In genomic region chr22:32354360-32355351, GRCh38 we compare ENCODE assay signal across 13 cellular contexts. TPM values are rescaled to one million over a fixed set of nuclear protein-coding genes. Genes with fewer than 3 reads are reported as not detected.
A peak's percentile ranks its signal among the peaks of the same experiment; 100 is the strongest.
DNase-seq lines count a peak whose midpoint lies in the region; ATAC-seq and TF ChIP-seq lines count a peak whose summit lies in the region.
"Had no signal": no experiment of that assay in that cellular context is flagged by ENCODE, and none has a peak within 500 bp of the region (broad histone marks: within the 10 kb centered on the region; RNA-seq: fewer than 3 reads in every experiment).

No MANE protein-coding gene starts in this region.

- CTCF ChIA-PET in A673 (lab: Charles Lee), result no interaction called here

- TF ChIP-seq POLR2A in spleen (IDR thresholded peaks at IDR 0.05), result peak in 1 of 3 donors; percentile 49

- peaks cover 0 to 3% (median 0%) of the 10 kb centered on the region in 5 experiments for H3K9me3 Mint-ChIP-seq in brain

- no peak for TF ChIP-seq CTCF in A673 (conservative IDR thresholded peaks at IDR 0.05; ENCODE audit: low read depth, low read length)
- no peak for TF ChIP-seq CTCF in brain (conservative IDR thresholded peaks at IDR 0.05)
- TF ChIP-seq CTCF in left lung (IDR thresholded peaks at IDR 0.05), result no peak
- no peak for TF ChIP-seq CTCF in spleen (IDR thresholded peaks at IDR 0.05 in 8 of 11, conservative IDR thresholded peaks at IDR 0.05 in 3 of 11)

- H3K36me3 Mint-ChIP-seq in brain, result peaks cover 2% of the 10 kb centered on the region
- H3K36me3 Mint-ChIP-seq: CD4-positive, CD25-positive, alpha-beta regulatory T cell; memory B cell had no signal

- peak; percentile 54 for ATAC-seq in left lung

- 78 to 88% (median 79%) methylated on average over 15 to 30 of the region's 30 CpGs for WGBS in spleen, 5 donors

- intact Hi-C loops in A673 (cut with micrococcal nuclease; ENCODE audit: unreplicated experiment), result no loop called here
- intact Hi-C loops in left lung (cut with DNase I), result no loop called here
- intact Hi-C loops in spleen (cut with DNase I; ENCODE audit: low total_unique reads), result no loop called here

- H3K27ac Mint-ChIP-seq in brain, result peak overlapping the region in 2 of 5 experiments; percentile 7 to 52
- H3K27ac Mint-ChIP-seq: memory B cell had no signal

- H3K27me3 ChIP-seq in A673 (replicated peaks; ENCODE audit: insufficient read depth, low read depth, low read length, poor library complexity), result no peaks in the 10 kb centered on the region
- no peaks in the 10 kb centered on the region for H3K27me3 ChIP-seq in left lung
- no peaks in the 10 kb centered on the region for H3K27me3 ChIP-seq in spleen (replicated peaks in 1 of 7)
- H3K27me3 ChIP-seq: stomach had no signal

- peak overlapping the region in 4 of 5 experiments; percentile 2 to 63 (median 28) for H3K4me3 Mint-ChIP-seq in brain
- H3K4me3 Mint-ChIP-seq: CD4-positive, CD25-positive, alpha-beta regulatory T cell; memory B cell had no signal

- H3K4me3 ChIP-seq in A673 (ENCODE audit: low read depth, low read length, poor library complexity, severe bottlenecking) (no peak overlapping the region), left lung (peak overlapping the region in 1 of 2 donors; percentile 32), spleen (peak overlapping the region in 3 of 8 donors; percentile 33 to 62 (median 37))

- peak; percentile 50 for DNase-seq in A673 (ENCODE audit: low spot score)
- peak; percentile 58 for DNase-seq in HS-5 (ENCODE audit: low read depth)
- DNase-seq in left lung, result peak in 1 of 2 donors; percentile 75
- no peak for DNase-seq in spleen
- DNase-seq in D341Med (ENCODE audit: low spot score), result no peak
- no peak for DNase-seq in activated CD4-positive, alpha-beta T cell treated with anti-CD3 and anti-CD28 coated beads, Interleukin-2, amount 50 U/mL, for 4 hours
- no peak for DNase-seq in NCI-H774 (lab: John Stamatoyannopoulos, UW)
- DNase-seq: CD4-positive, CD25-positive, alpha-beta regulatory T cell; effector memory CD4-positive, alpha-beta T cell; stomach had no signal

- no peaks in the 10 kb centered on the region for H3K4me1 Mint-ChIP-seq in brain
- H3K4me1 Mint-ChIP-seq: CD4-positive, CD25-positive, alpha-beta regulatory T cell; memory B cell had no signal

- H3K27ac ChIP-seq in A673 (ENCODE audit: low read depth, low read length, poor library complexity, severe bottlenecking) (no peak overlapping the region), left lung (peak overlapping the region; percentile 26 to 67), spleen (peak overlapping the region in 3 of 8 donors; percentile 51 to 61 (median 59))

- H3K36me3 ChIP-seq in A673 (ENCODE audit: insufficient read depth, low read length, poor library complexity, severe bottlenecking) (no peaks in the 10 kb centered on the region), left lung (no peaks in the 10 kb centered on the region), spleen (no peaks in the 10 kb centered on the region)
- H3K36me3 ChIP-seq: stomach had no signal

- peaks cover 4% of the 10 kb centered on the region for H3K27me3 Mint-ChIP-seq in brain

- H3K4me1 ChIP-seq in A673 (ENCODE audit: insufficient read depth, low read length, poor library complexity, severe bottlenecking) (no peaks in the 10 kb centered on the region), left lung (no peaks in the 10 kb centered on the region), spleen (no peaks in the 10 kb centered on the region)
- H3K4me1 ChIP-seq: stomach had no signal

- POLR2A ChIA-PET in A673 (lab: Charles Lee; ENCODE audit: low non-redundant PET), result no interaction called here

- no TSS peak for BruUV-seq in A673 (replicated peaks; lab: Mats Ljungman, UMichigan)

- H3K9me3 ChIP-seq in A673 (ENCODE audit: low read depth, low read length, poor library complexity, severe bottlenecking) (no peaks in the 10 kb centered on the region), left lung (no peaks in the 10 kb centered on the region), spleen (no peaks in the 10 kb centered on the region)
- H3K9me3 ChIP-seq: stomach had no signal

RNA-seq across cellular contexts. Expression of gene RFPL3, which starts 3.0 kb away (rescaled TPM):
- total RNA-seq in A673 (2021) (not detected in 2 replicates), left lung (not detected), spleen (not detected)
- polyA plus RNA-seq in brain (ENCODE audit: insufficient read depth, low read depth, low replicate concordance) (not detected), spleen (under 1 TPM in 1 of 3 donors, not detected in 2; 0.06 TPM)
- total RNA-seq: CD4-positive, CD25-positive, alpha-beta regulatory T cell; stomach; T-helper 2 cell treated with Interferon-gamma antibody and Interleukin-4, amounts not matched to agents 100 ng/mL and 5 ng/mL, for 36 hours had no signal
- polyA plus RNA-seq: CD4-positive, CD25-positive, alpha-beta regulatory T cell; stomach had no signal

RNA-seq across cellular contexts. Expression of gene RTCB, which starts 57.4 kb away (rescaled TPM):
- 122 and 123 TPM in 2 replicates for total RNA-seq in A673 (2021)
- polyA plus RNA-seq in brain (ENCODE audit: insufficient read depth, low read depth, low replicate concordance), result 76.8 TPM
- total RNA-seq in left lung, result 10 to 100 TPM; 61.8 to 67.9 TPM
- 10 to 100 TPM; 58.5 to 75.9 (median 62.4) TPM for total RNA-seq in spleen
- polyA plus RNA-seq in spleen, result 10 to 100 TPM; 33.8 to 54.2 (median 35.0) TPM

Comparison
In these comparisons a context has a peak if more than half of its experiments do, and no peak if none do; other contexts are left out.
1. DNase-seq: peak in A673 (single experiment) and HS-5 (single experiment); none in spleen (single experiment), D341Med (single experiment), activated CD4-positive, alpha-beta T cell treated with anti-CD3 and anti-CD28 coated beads, Interleukin-2, amount 50 U/mL, for 4 hours (0 of 2) and NCI-H774 (single experiment).